10 cellular contexts compared by ENCODE assay signal in the genomic region with DNA sequence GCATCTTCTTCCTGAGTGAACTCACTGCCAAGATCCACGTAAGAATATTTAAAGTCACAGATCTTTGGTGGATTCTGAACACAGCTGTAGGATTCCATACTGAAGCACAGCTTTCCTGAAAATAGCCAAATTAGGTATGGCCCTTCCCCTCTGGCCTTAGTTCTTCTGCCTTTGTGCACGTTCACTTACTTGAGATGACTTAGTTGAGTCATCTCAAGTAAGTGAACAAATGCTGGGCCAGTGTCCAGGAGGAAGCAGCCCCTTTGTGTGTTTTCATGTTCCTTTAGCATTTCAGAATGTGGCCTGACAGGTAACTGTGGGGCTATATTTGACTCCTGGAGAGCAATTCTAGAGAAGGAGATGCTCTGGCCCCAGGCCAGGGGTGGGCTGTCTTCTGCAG. TPM values are rescaled to one million over a fixed set of nuclear protein-coding genes. Genes with fewer than 3 reads are reported as not detected.
A peak's percentile ranks its signal among the peaks of the same experiment; 100 is the strongest.
DNase-seq lines count a peak whose midpoint lies in the region; ATAC-seq and TF ChIP-seq lines count a peak whose summit lies in the region.
"Had no signal": no experiment of that assay in that cellular context is flagged by ENCODE, and none has a peak within 500 bp of the region (broad histone marks: within the 10 kb centered on the region; RNA-seq: fewer than 3 reads in every experiment).

No MANE protein-coding gene starts in this region.

- no peak overlapping the region for H3K27ac Mint-ChIP-seq in naive thymus-derived CD4-positive, alpha-beta T cell
- no peak overlapping the region for H3K27ac Mint-ChIP-seq in WTC11

- TF ChIP-seq CTCF in cardiac fibroblast (IDR thresholded peaks at IDR 0.05; ENCODE audit: low read depth, low read length) (no peak), WTC11 (IDR thresholded peaks at IDR 0.05) (no peak)

- peaks cover 0 to 50% (median 21%) of the 10 kb centered on the region in 11 donors for H3K9me3 Mint-ChIP-seq in naive thymus-derived CD4-positive, alpha-beta T cell
- peaks cover 39% of the 10 kb centered on the region for H3K9me3 Mint-ChIP-seq in WTC11

- H3K79me2 ChIP-seq in ACC112 (ENCODE audit: control insufficient read depth, insufficient read depth, low read length, unreplicated experiment): peaks cover 95% of the 10 kb centered on the region

- peak overlapping the region; percentile 50; the same call in 1 of the 2 replicates for H3K27ac ChIP-seq in ACC112 (ENCODE audit: low read depth, low read length)
- H3K27ac ChIP-seq in naive thymus-derived CD4-positive, alpha-beta T cell (ENCODE audit: low read depth, low read length): no peak overlapping the region

- H3K36me3 ChIP-seq in ACC112 (ENCODE audit: insufficient read depth, low read length): peaks cover 3% of the 10 kb centered on the region
- H3K36me3 ChIP-seq in naive thymus-derived CD4-positive, alpha-beta T cell (ENCODE audit: control insufficient read depth in 2 of 3, insufficient read depth in 3 of 3, low read length in 3 of 3): no peaks in the 10 kb centered on the region

- H3K36me3 Mint-ChIP-seq in naive thymus-derived CD4-positive, alpha-beta T cell: peaks cover 5 to 54% (median 44%) of the 10 kb centered on the region in 5 donors
- H3K36me3 Mint-ChIP-seq in WTC11: peaks cover 32% of the 10 kb centered on the region

- peaks cover 33% of the 10 kb centered on the region for H3K4me1 ChIP-seq in ACC112 (ENCODE audit: control insufficient read depth, insufficient read depth, low read length, unreplicated experiment)
- H3K4me1 ChIP-seq in naive thymus-derived CD4-positive, alpha-beta T cell (ENCODE audit: control insufficient read depth in 2 of 2, insufficient read depth in 2 of 2, low read length in 2 of 2): no peaks in the 10 kb centered on the region

- H3K4me1 Mint-ChIP-seq in naive thymus-derived CD4-positive, alpha-beta T cell: peaks cover 24 to 77% (median 62%) of the 10 kb centered on the region in 7 donors
- H3K4me1 Mint-ChIP-seq in WTC11: peaks cover 47% of the 10 kb centered on the region

- ATAC-seq in GM19452 (IDR thresholded peaks at IDR 0.05; ENCODE audit: unreplicated experiment) (peak; percentile 66), HG03139 (IDR thresholded peaks at IDR 0.05; ENCODE audit: unreplicated experiment) (peak; percentile 74), WTC11 (no peak)
- ATAC-seq in stimulated activated naive CD8-positive, alpha-beta T cell treated with anti-CD3 and anti-CD28 coated beads, Interleukin-15, Interleukin-2, amounts not matched to agents 100 U/mL and 50 U/mL, for 24 hours: no peak
- ATAC-seq in naive thymus-derived CD4-positive, alpha-beta T cell: no peak
- ATAC-seq: sciatic nerve had no signal

- H3K27me3 ChIP-seq in ACC112 (ENCODE audit: insufficient read depth, low read length): no peaks in the 10 kb centered on the region
- H3K27me3 ChIP-seq in naive thymus-derived CD4-positive, alpha-beta T cell (ENCODE audit: control insufficient read depth in 2 of 2, insufficient read depth in 2 of 2, low read length in 2 of 2): no peaks in the 10 kb centered on the region

- intact Hi-C loops in naive thymus-derived CD4-positive, alpha-beta T cell (cut with micrococcal nuclease): no loop called here

- H3K4me3 Mint-ChIP-seq in naive thymus-derived CD4-positive, alpha-beta T cell: no peak overlapping the region
- H3K4me3 Mint-ChIP-seq in WTC11: no peak overlapping the region

- CTCF ChIA-PET in naive thymus-derived CD4-positive, alpha-beta T cell (lab: Charles Lee): no interaction called here
- CTCF ChIA-PET in WTC11 (lab: Charles Lee): no interaction called here

- peaks cover 0 to 19% (median 0%) of the 10 kb centered on the region in 3 experiments for H3K9me3 ChIP-seq in naive thymus-derived CD4-positive, alpha-beta T cell (ENCODE audit: control insufficient read depth in 2 of 3, low read length in 3 of 3)

- no peaks in the 10 kb centered on the region for H3K27me3 Mint-ChIP-seq in naive thymus-derived CD4-positive, alpha-beta T cell
- no peaks in the 10 kb centered on the region for H3K27me3 Mint-ChIP-seq in WTC11 (ENCODE audit: low read depth)

- POLR2A ChIA-PET in naive thymus-derived CD4-positive, alpha-beta T cell (lab: Charles Lee): no interaction called here
- POLR2A ChIA-PET in WTC11 (lab: Charles Lee): no interaction called here

- H3K4me3 ChIP-seq in ACC112 (ENCODE audit: low read depth, low read length) (no peak overlapping the region), cardiac fibroblast (replicated peaks in 1 of 2; ENCODE audit: low read depth in 2 of 2, low read length in 2 of 2) (no peak overlapping the region)
- no peak overlapping the region for H3K4me3 ChIP-seq in naive thymus-derived CD4-positive, alpha-beta T cell (ENCODE audit: low read length)

- H2AFZ ChIP-seq in ACC112 (ENCODE audit: low read length, unreplicated experiment): no peak overlapping the region

- peak; percentile 71 to 89 for DNase-seq in cardiac fibroblast (ENCODE audit: low read depth in 2 of 2)
- no peak for DNase-seq in stimulated activated naive CD8-positive, alpha-beta T cell treated with anti-CD3 and anti-CD28 coated beads, Interleukin-15, Interleukin-2, amounts not matched to agents 100 U/mL and 50 U/mL, for 24 hours
- no peak for DNase-seq in stimulated activated naive CD4-positive, alpha-beta T cell treated with Interleukin-2 at 50 U/mL for 16 hours (lab: John Stamatoyannopoulos, UW)
- no peak for DNase-seq in naive thymus-derived CD4-positive, alpha-beta T cell
- no peak for DNase-seq in WTC11 (ENCODE audit: low spot score)
- DNase-seq: activated T-cell treated with anti-CD3 and anti-CD28 coated beads, Interleukin-2, amount 50 U/mL, for 48 hours had no signal

TF ChIP-seq in WTC11, 78 proteins besides CTCF, POLR2A, EP300 and RAD21:
- TF ChIP-seq NFATC4 (CRISPR knock-in tag; IDR thresholded peaks at IDR 0.05) (no peak), MXD4 (CRISPR knock-in tag; IDR thresholded peaks at IDR 0.05; ENCODE audit: borderline replicate concordance) (no peak), ZNF416 (CRISPR knock-in tag; IDR thresholded peaks at IDR 0.05) (no peak), JAZF1 (CRISPR knock-in tag; IDR thresholded peaks at IDR 0.05) (no peak), RELA (CRISPR knock-in tag; IDR thresholded peaks at IDR 0.05; ENCODE audit: borderline replicate concordance) (no peak), MYBL2 (CRISPR knock-in tag; IDR thresholded peaks at IDR 0.05) (no peak), ELF4 (CRISPR knock-in tag; IDR thresholded peaks at IDR 0.05; ENCODE audit: low read depth) (no peak), ZNF263 (CRISPR knock-in tag; IDR thresholded peaks at IDR 0.05; ENCODE audit: low read depth) (no peak), ATF1 (CRISPR knock-in tag; IDR thresholded peaks at IDR 0.05) (no peak)
- TF ChIP-seq, protein P1, sequence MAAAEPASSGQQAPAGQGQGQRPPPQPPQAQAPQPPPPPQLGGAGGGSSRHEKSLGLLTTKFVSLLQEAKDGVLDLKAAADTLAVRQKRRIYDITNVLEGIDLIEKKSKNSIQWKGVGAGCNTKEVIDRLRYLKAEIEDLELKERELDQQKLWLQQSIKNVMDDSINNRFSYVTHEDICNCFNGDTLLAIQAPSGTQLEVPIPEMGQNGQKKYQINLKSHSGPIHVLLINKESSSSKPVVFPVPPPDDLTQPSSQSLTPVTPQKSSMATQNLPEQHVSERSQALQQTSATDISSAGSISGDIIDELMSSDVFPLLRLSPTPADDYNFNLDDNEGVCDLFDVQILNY (CRISPR knock-in tag; IDR thresholded peaks at IDR 0.05): no peak
- TF ChIP-seq, protein P2, sequence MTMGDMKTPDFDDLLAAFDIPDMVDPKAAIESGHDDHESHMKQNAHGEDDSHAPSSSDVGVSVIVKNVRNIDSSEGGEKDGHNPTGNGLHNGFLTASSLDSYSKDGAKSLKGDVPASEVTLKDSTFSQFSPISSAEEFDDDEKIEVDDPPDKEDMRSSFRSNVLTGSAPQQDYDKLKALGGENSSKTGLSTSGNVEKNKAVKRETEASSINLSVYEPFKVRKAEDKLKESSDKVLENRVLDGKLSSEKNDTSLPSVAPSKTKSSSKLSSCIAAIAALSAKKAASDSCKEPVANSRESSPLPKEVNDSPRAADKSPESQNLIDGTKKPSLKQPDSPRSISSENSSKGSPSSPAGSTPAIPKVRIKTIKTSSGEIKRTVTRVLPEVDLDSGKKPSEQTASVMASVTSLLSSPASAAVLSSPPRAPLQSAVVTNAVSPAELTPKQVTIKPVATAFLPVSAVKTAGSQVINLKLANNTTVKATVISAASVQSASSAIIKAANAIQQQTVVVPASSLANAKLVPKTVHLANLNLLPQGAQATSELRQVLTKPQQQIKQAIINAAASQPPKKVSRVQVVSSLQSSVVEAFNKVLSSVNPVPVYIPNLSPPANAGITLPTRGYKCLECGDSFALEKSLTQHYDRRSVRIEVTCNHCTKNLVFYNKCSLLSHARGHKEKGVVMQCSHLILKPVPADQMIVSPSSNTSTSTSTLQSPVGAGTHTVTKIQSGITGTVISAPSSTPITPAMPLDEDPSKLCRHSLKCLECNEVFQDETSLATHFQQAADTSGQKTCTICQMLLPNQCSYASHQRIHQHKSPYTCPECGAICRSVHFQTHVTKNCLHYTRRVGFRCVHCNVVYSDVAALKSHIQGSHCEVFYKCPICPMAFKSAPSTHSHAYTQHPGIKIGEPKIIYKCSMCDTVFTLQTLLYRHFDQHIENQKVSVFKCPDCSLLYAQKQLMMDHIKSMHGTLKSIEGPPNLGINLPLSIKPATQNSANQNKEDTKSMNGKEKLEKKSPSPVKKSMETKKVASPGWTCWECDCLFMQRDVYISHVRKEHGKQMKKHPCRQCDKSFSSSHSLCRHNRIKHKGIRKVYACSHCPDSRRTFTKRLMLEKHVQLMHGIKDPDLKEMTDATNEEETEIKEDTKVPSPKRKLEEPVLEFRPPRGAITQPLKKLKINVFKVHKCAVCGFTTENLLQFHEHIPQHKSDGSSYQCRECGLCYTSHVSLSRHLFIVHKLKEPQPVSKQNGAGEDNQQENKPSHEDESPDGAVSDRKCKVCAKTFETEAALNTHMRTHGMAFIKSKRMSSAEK (CRISPR knock-in tag; IDR thresholded peaks at IDR 0.05; ENCODE audit: borderline replicate concordance): no peak
- TF ChIP-seq, protein P3, sequence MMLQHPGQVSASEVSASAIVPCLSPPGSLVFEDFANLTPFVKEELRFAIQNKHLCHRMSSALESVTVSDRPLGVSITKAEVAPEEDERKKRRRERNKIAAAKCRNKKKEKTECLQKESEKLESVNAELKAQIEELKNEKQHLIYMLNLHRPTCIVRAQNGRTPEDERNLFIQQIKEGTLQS (CRISPR knock-in tag; conservative IDR thresholded peaks at IDR 0.05): no peak

RNA-seq across cellular contexts. Expression of a gene that starts 51.5 kb away (rescaled TPM):
- total RNA-seq in naive thymus-derived CD4-positive, alpha-beta T cell: 10 to 100 TPM; 52.3 to 91.9 (median 68.3) TPM
- 10 to 100 TPM; 11.6 to 13.0 TPM for polyA plus RNA-seq in naive thymus-derived CD4-positive, alpha-beta T cell
- 53.3 to 59.1 TPM (median 53.6 TPM) in 3 replicates for total RNA-seq in WTC11 (2021)

Comparison
In these comparisons a context has a peak if more than half of its experiments do, and no peak if none do; other contexts are left out.
1. ATAC-seq: peak in GM19452 (single experiment) and HG03139 (single experiment); none in stimulated activated naive CD8-positive, alpha-beta T cell treated with anti-CD3 and anti-CD28 coated beads, Interleukin-15, Interleukin-2, amounts not matched to agents 100 U/mL and 50 U/mL, for 24 hours (single experiment), naive thymus-derived CD4-positive, alpha-beta T cell (single experiment) and WTC11 (single experiment).
2. DNase-seq: peak in cardiac fibroblast (2 of 2); none in stimulated activated naive CD8-positive, alpha-beta T cell treated with anti-CD3 and anti-CD28 coated beads, Interleukin-15, Interleukin-2, amounts not matched to agents 100 U/mL and 50 U/mL, for 24 hours (single experiment), stimulated activated naive CD4-positive, alpha-beta T cell treated with Interleukin-2 at 50 U/mL for 16 hours (single experiment), naive thymus-derived CD4-positive, alpha-beta T cell (0 of 9) and WTC11 (single experiment).